Comparison of ENCODE assay signal across 23 cellular contexts in genomic region chr2:85660725-85661124, GRCh38. TPM values are rescaled to one million over a fixed set of nuclear protein-coding genes. Genes with fewer than 3 reads are reported as not detected.
"Had no signal": no experiment of that assay in that cellular context is flagged by ENCODE, and none has a peak within 500 bp of the region (broad histone marks: within the 10 kb centered on the region; RNA-seq: fewer than 3 reads in every experiment).

No MANE protein-coding gene starts in this region.

- H3K27me3 Mint-ChIP-seq: central memory CD8-positive, alpha-beta T cell; naive thymus-derived CD8-positive, alpha-beta T cell; progenitor cell of endocrine pancreas; type B pancreatic cell had no signal

- H3K27me3 ChIP-seq: dorsolateral prefrontal cortex, ovary, right lobe of liver, suprapubic skin, thyroid gland, vagina had no signal

- H3K4me3 Mint-ChIP-seq: central memory CD8-positive, alpha-beta T cell; naive thymus-derived CD8-positive, alpha-beta T cell; neural crest cell; stimulated activated effector memory CD8-positive, alpha-beta T cell treated with anti-CD3 and anti-CD28 coated beads, Interleukin-12 subunit alpha, Interleukin-12 subunit beta, amount 100 ng/mL, for 72 hours; type B pancreatic cell had no signal

- H3K4me1 Mint-ChIP-seq: central memory CD8-positive, alpha-beta T cell; neural crest cell had no signal

- DNase-seq: cortex of kidney; dorsolateral prefrontal cortex; effector CD8-positive, alpha-beta T cell; hypothalamus; kidney glomerular epithelial cell; mucosa of descending colon; naive thymus-derived CD8-positive, alpha-beta T cell; nucleus accumbens; right lobe of liver; stimulated activated CD4-positive, alpha-beta T cell treated with anti-CD3 and anti-CD28 coated beads, Interleukin-4, amount 100 ng/mL, for 1 hour; stimulated activated CD8-positive, alpha-beta memory T cell treated with anti-CD3 and anti-CD28 coated beads, Interleukin-4, amount 100 ng/mL, for 48 hours; stimulated activated naive CD8-positive, alpha-beta T cell treated with anti-CD3 and anti-CD28 coated beads, Interleukin-15, Interleukin-2, amounts not matched to agents 100 U/mL and 50 U/mL, for 24 hours; thyroid gland had no signal

- H3K4me3 ChIP-seq: dorsolateral prefrontal cortex, mucosa of descending colon, ovary, right lobe of liver, suprapubic skin, thyroid gland, vagina had no signal

- H3K9me3 ChIP-seq: mucosa of descending colon, ovary, right lobe of liver, suprapubic skin, thyroid gland, vagina had no signal

- H3K9me3 Mint-ChIP-seq: central memory CD8-positive, alpha-beta T cell; naive thymus-derived CD8-positive, alpha-beta T cell; neural crest cell; stimulated activated effector memory CD8-positive, alpha-beta T cell treated with anti-CD3 and anti-CD28 coated beads, Interleukin-12 subunit alpha, Interleukin-12 subunit beta, amount 100 ng/mL, for 72 hours; type B pancreatic cell had no signal

- H3K27ac ChIP-seq: ovary, right lobe of liver, suprapubic skin, vagina had no signal

- H3K4me1 ChIP-seq: right lobe of liver had no signal

- ATAC-seq: left lobe of liver; mucosa of descending colon; naive thymus-derived CD8-positive, alpha-beta T cell; right lobe of liver; stimulated activated effector memory CD8-positive, alpha-beta T cell treated with anti-CD3 and anti-CD28 coated beads, Interleukin-12 subunit alpha, Interleukin-12 subunit beta, amount 100 ng/mL, for 72 hours; stimulated activated naive CD8-positive, alpha-beta T cell treated with anti-CD3 and anti-CD28 coated beads, Interleukin-15, Interleukin-2, amounts not matched to agents 100 U/mL and 50 U/mL, for 24 hours had no signal

- H3K36me3 ChIP-seq: ovary, right lobe of liver, thyroid gland, vagina had no signal

- H3K27ac Mint-ChIP-seq: naive thymus-derived CD8-positive, alpha-beta T cell; progenitor cell of endocrine pancreas; stimulated activated effector memory CD8-positive, alpha-beta T cell treated with anti-CD3 and anti-CD28 coated beads, Interleukin-12 subunit alpha, Interleukin-12 subunit beta, amount 100 ng/mL, for 72 hours; type B pancreatic cell had no signal

RNA-seq across cellular contexts. Expression of gene SFTPB, which starts 7.3 kb away (rescaled TPM):
- total RNA-seq: dorsolateral prefrontal cortex; fibroblast of villous mesenchyme; naive thymus-derived CD8-positive, alpha-beta T cell; neural crest cell; progenitor cell of endocrine pancreas; suprapubic skin; vagina had no signal

RNA-seq across cellular contexts. Expression of gene GNLY, which starts 33.4 kb away (rescaled TPM):
- total RNA-seq: fibroblast of villous mesenchyme, neural crest cell, progenitor cell of endocrine pancreas had no signal
